21 cellular contexts compared by ENCODE assay signal in the genomic region with DNA sequence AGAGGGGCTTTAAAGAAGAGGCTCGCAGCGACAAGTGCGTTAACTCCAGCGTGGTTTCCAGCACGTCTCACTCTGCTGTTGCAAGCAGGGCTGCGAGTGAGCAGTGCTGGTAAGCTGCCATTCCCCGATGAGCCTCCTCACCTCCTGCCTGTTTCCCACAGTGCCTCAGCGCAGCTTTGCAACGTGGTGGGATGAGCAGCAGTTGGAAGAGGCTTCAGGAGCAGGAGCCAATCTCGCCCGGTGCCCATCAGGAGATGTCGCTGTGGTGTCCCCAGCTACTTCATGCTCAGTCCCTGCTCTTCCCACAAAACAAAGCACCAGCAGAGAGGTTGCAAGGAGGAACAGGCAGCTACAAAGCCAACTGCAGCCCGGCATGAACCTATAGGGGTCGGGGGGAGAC. TPM values are rescaled to one million over a fixed set of nuclear protein-coding genes. Genes with fewer than 3 reads are reported as not detected.
DNase-seq lines count a peak whose midpoint lies in the region; ATAC-seq and TF ChIP-seq lines count a peak whose summit lies in the region.
"Had no signal": no experiment of that assay in that cellular context is flagged by ENCODE, and none has a peak within 500 bp of the region (broad histone marks: within the 10 kb centered on the region; RNA-seq: fewer than 3 reads in every experiment).

No MANE protein-coding gene starts in this region.

- no peaks in the 10 kb centered on the region; the same call in 1 of the 2 replicates for H3K27me3 ChIP-seq in GM06990 (replicated peaks; ENCODE audit: control insufficient read depth, insufficient read depth, low read length)

- ATAC-seq in GM21367 (IDR thresholded peaks at IDR 0.05; ENCODE audit: unreplicated experiment), result no peak
- no peak for ATAC-seq in omental fat pad (ENCODE audit: low FRiP score)
- no peak for ATAC-seq in HG02798 (IDR thresholded peaks at IDR 0.05; ENCODE audit: poor library complexity, unreplicated experiment)
- ATAC-seq: activated CD8-positive, alpha-beta memory T cell treated with anti-CD3 and anti-CD28 coated beads, Interleukin-2, amount 10 ng/mL, durations not matched to agents 7 days and 5 days; activated naive CD4-positive, alpha-beta T cell treated with anti-CD3 and anti-CD28 coated beads, Interleukin-2, amount 50 U/mL, for 72 hours; gastroesophageal sphincter; left cardiac atrium; naive thymus-derived CD8-positive, alpha-beta T cell had no signal

- no peaks in the 10 kb centered on the region for H3K36me3 ChIP-seq in GM06990 (ENCODE audit: control insufficient read depth, insufficient read depth, low read length)
- H3K36me3 ChIP-seq: esophagus squamous epithelium, gastroesophageal sphincter, tibial artery had no signal

- TF ChIP-seq CTCF in GM06990 (IDR thresholded peaks at IDR 0.05; ENCODE audit: insufficient read depth, low read length, poor library complexity, severe bottlenecking) (no peak), omental fat pad (IDR thresholded peaks at IDR 0.05) (no peak)

- peak overlapping the region; percentile 49 for H3K4me3 ChIP-seq in GM06990 (replicated peaks; ENCODE audit: low read depth, low read length)
- H3K4me3 ChIP-seq: esophagus squamous epithelium, gastroesophageal sphincter, tibial artery had no signal

- DNase-seq in GM06990 (ENCODE audit: extremely low read depth, insufficient read length) (no peak), NCI-H510A treated with DMSO at 0.1 percent for 48 hours (lab: John Stamatoyannopoulos, UW) (peak; percentile 71), globus pallidus (ENCODE audit: low spot score) (peak; percentile 51), retina (peak; percentile 79), omental fat pad (ENCODE audit: low spot score) (no peak)
- DNase-seq: activated CD4-positive, alpha-beta T cell treated with anti-CD3 and anti-CD28 coated beads for 4 hours; activated CD8-positive, alpha-beta memory T cell treated with anti-CD3 and anti-CD28 coated beads, Interleukin-2, amount 10 ng/mL, durations not matched to agents 7 days and 5 days; CD8-positive, alpha-beta memory T cell; effector memory CD4-positive, alpha-beta T cell; esophagus squamous epithelium; left cardiac atrium; naive thymus-derived CD8-positive, alpha-beta T cell; NCI-H2029; NCI-H524; SHP77; stimulated activated naive B cell treated with anti-CD40 and anti-IgM and Interleukin-4, amounts not matched to agents 10 μg/mL and 1 μg/mL and 100 μg/mL, for 72 hours; tibial artery had no signal

RNA-seq across cellular contexts. Expression of a gene that starts 2.4 kb away (rescaled TPM):
- 1 to 10 TPM in 1 of 4 donors, under 1 TPM in 3; 0.13 to 6.1 (median 0.57) TPM for total RNA-seq in omental fat pad
- total RNA-seq: activated CD8-positive, alpha-beta memory T cell treated with anti-CD3 and anti-CD28 coated beads, Interleukin-2, amount 10 ng/mL, durations not matched to agents 7 days and 5 days; CD8-positive, alpha-beta memory T cell; naive thymus-derived CD8-positive, alpha-beta T cell had no signal

Comparison
In these comparisons a context has a peak if more than half of its experiments do, and no peak if none do; other contexts are left out.
1. DNase-seq: peak in NCI-H510A treated with DMSO at 0.1 percent for 48 hours (single experiment), globus pallidus (single experiment) and retina (single experiment); none in GM06990 (single experiment) and omental fat pad (single experiment).